12 cellular contexts compared by ENCODE assay signal in the genomic region with DNA sequence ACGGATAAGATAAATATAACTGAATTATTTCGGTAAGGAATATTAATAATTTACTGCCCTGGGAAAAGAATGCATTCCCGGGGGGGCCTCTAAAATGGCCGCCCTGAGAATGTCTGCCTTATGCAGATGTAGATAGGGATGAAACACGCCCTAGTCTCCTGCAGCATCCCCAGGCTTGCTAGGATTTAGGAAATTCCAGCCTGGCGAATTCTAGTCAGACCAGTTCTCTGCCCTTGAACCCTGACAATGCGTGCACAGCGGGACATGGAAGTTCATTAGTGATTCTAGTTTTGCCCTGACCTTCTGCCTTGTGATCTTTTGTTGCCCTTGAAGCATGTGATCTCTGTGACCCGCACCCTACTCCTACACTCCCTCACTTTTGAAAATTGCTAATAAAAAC. TPM values are rescaled to one million over a fixed set of nuclear protein-coding genes. Genes with fewer than 3 reads are reported as not detected.
"Had no signal": no experiment of that assay in that cellular context is flagged by ENCODE, and none has a peak within 500 bp of the region (broad histone marks: within the 10 kb centered on the region; RNA-seq: fewer than 3 reads in every experiment).

No MANE protein-coding gene starts in this region.

RNA-seq across cellular contexts. Expression of a gene that starts 11.1 kb away (rescaled TPM):
- total RNA-seq: natural killer cell treated with Interleukin-12 subunit alpha and Interleukin-12 subunit beta and Interleukin-15 and Interleukin-18, amount 100 ng/mL, for 72 hours; neural crest cell; omental fat pad; osteocyte; prostate gland; pulmonary artery endothelial cell; right atrium auricular region; smooth muscle cell; suprapubic skin; testis; transverse colon; urinary bladder had no signal
- polyA plus RNA-seq: smooth muscle cell, urinary bladder had no signal

RNA-seq across cellular contexts. Expression of a gene that starts 39.4 kb away (rescaled TPM):
- total RNA-seq: natural killer cell treated with Interleukin-12 subunit alpha and Interleukin-12 subunit beta and Interleukin-15 and Interleukin-18, amount 100 ng/mL, for 72 hours; neural crest cell; osteocyte; pulmonary artery endothelial cell; smooth muscle cell; suprapubic skin; urinary bladder had no signal
